Comparison of ENCODE assay signal across 1 cellular context in the genomic region with DNA sequence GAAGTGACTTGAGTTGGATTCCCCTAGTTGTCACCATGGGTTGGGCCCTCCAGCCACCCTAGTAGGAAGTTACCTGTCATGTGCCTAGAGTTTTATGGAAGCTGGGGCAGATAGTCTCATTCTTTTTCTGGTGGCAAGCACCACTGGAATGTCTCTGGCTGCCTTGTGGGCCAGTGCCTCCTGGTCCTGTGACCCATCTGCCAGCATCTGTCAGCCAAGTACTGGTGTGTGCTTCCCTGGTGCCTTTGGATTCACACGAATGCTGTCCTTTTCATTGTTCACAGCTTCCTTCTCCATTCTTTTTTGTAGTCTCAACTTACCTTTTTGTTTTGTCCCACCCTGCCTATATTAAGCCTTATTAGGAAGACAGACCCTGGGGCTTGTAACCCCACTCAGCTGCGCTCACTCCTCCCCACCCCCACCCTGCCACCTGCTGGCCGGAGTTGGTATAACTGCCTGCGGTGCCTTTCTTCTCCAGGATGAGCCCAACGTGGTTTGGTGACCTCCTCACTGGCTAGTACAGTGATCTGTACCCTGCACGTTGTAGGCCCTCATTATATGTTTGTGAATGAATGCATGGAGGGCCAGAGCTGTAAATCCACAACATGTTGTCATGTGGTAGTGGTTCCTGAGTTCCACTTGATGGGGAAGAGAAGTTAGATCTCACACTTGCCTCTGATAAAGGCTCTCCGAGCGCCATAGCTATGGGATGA.
TF ChIP-seq lines count a peak whose summit lies in the region.

No MANE protein-coding gene starts in this region.

TF ChIP-seq in K562, 482 proteins besides CTCF, POLR2A, EP300 and RAD21 (continued from another document):
- TF ChIP-seq, protein P1, sequence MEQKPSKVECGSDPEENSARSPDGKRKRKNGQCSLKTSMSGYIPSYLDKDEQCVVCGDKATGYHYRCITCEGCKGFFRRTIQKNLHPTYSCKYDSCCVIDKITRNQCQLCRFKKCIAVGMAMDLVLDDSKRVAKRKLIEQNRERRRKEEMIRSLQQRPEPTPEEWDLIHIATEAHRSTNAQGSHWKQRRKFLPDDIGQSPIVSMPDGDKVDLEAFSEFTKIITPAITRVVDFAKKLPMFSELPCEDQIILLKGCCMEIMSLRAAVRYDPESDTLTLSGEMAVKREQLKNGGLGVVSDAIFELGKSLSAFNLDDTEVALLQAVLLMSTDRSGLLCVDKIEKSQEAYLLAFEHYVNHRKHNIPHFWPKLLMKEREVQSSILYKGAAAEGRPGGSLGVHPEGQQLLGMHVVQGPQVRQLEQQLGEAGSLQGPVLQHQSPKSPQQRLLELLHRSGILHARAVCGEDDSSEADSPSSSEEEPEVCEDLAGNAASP (IDR thresholded peaks at IDR 0.05): no peak
- TF ChIP-seq, protein P2, sequence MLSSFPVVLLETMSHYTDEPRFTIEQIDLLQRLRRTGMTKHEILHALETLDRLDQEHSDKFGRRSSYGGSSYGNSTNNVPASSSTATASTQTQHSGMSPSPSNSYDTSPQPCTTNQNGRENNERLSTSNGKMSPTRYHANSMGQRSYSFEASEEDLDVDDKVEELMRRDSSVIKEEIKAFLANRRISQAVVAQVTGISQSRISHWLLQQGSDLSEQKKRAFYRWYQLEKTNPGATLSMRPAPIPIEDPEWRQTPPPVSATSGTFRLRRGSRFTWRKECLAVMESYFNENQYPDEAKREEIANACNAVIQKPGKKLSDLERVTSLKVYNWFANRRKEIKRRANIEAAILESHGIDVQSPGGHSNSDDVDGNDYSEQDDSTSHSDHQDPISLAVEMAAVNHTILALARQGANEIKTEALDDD (IDR thresholded peaks at IDR 0.05): no peak
- TF ChIP-seq ZNF263 (CRISPR knock-in tag; IDR thresholded peaks at IDR 0.05; ENCODE audit: borderline replicate concordance): no peak
- TF ChIP-seq, protein P3, sequence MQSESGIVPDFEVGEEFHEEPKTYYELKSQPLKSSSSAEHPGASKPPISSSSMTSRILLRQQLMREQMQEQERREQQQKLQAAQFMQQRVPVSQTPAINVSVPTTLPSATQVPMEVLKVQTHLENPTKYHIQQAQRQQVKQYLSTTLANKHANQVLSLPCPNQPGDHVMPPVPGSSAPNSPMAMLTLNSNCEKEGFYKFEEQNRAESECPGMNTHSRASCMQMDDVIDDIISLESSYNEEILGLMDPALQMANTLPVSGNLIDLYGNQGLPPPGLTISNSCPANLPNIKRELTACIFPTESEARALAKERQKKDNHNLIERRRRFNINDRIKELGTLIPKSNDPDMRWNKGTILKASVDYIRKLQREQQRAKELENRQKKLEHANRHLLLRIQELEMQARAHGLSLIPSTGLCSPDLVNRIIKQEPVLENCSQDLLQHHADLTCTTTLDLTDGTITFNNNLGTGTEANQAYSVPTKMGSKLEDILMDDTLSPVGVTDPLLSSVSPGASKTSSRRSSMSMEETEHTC (IDR thresholded peaks at IDR 0.05): no peak
- no peak for TF ChIP-seq ZSCAN29 (IDR thresholded peaks at IDR 0.05)
- no peak for TF ChIP-seq TAF9B (IDR thresholded peaks at IDR 0.05; ENCODE audit: partially characterized antibody)
- TF ChIP-seq ARHGAP35 (IDR thresholded peaks at IDR 0.05; ENCODE audit: partially characterized antibody): no peak
- TF ChIP-seq, protein P4, sequence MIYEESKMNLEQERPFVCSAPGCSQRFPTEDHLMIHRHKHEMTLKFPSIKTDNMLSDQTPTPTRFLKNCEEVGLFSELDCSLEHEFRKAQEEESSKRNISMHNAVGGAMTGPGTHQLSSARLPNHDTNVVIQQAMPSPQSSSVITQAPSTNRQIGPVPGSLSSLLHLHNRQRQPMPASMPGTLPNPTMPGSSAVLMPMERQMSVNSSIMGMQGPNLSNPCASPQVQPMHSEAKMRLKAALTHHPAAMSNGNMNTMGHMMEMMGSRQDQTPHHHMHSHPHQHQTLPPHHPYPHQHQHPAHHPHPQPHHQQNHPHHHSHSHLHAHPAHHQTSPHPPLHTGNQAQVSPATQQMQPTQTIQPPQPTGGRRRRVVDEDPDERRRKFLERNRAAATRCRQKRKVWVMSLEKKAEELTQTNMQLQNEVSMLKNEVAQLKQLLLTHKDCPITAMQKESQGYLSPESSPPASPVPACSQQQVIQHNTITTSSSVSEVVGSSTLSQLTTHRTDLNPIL (CRISPR knock-in tag; IDR thresholded peaks at IDR 0.05): no peak
- no peak for TF ChIP-seq TRIM28 (IDR thresholded peaks at IDR 0.05)
- peak; percentile 47 for TF ChIP-seq SMC3 (conservative IDR thresholded peaks at IDR 0.05; ENCODE audit: insufficient read depth, low read depth, low read length)
- TF ChIP-seq, protein P5, sequence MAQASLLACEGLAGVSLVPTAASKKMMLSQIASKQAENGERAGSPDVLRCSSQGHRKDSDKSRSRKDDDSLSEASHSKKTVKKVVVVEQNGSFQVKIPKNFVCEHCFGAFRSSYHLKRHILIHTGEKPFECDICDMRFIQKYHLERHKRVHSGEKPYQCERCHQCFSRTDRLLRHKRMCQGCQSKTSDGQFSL (CRISPR knock-in tag; IDR thresholded peaks at IDR 0.05): peak; percentile 94
- TF ChIP-seq, protein P5 (tag; IDR thresholded peaks at IDR 0.05): peak in 1 of 2 experiments; percentile 82; a peak in 2 of 4 replicates
